In the genomic region with DNA sequence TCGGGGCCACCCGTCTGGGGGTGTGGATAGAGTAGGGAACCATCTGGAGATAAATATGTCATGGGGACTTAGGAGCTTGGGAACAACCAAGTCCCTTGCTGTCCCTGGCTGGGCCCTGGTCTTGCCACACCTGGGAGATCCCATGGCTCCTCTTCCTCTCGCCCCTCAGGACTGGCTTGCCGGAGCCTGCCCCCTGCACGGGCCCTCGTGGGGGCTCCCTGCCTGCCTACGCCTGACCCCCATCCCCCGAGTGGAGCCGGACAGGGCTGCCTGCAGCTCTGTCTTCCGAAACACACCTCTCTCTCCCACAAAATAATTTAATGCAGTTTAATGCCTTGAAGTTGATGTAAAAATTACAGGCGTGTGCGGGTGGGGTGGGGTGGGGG, we compare ENCODE assay signal across 26 cellular contexts.
"Had no signal": no experiment of that assay in that cellular context is flagged by ENCODE, and none has a peak within 500 bp of the region (broad histone marks: within the 10 kb centered on the region; RNA-seq: fewer than 3 reads in every experiment).

No MANE protein-coding gene starts in this region.

- H3K27ac ChIP-seq: HL-60, PC-9 had no signal

- ATAC-seq: HepG2, SK-N-SH treated with all-trans-retinoic acid at 6 μM for 48 hours, T-helper 17 cell had no signal

- H3K36me3 ChIP-seq: Peyer's patch had no signal

- DNase-seq: IMR-90; Kasumi-1; KG1; MM.1S; NCI-H1105; NCI-H1417; NCI-H1436 treated with DMSO at 0.1 percent for 48 hours; NCI-H1694; NCI-H187 treated with DMSO at 0.1 percent for 48 hours; NCI-H2029 treated with DMSO at 0.1 percent for 48 hours; NCI-H2171; NCI-H226; NCI-H446 treated with DMSO at 0.1 percent for 48 hours; NCI-H510A treated with DMSO at 0.1 percent for 48 hours; NCI-H69; NCI-H774; NK-92 treated with Interleukin-12 subunit alpha and Interleukin-12 subunit beta, amount 100 ng/mL, for 24 hours; OCI-M1; SHP77; T-helper 1 cell; T-helper 17 cell had no signal

- H3K9me3 ChIP-seq: Peyer's patch had no signal

- H3K27me3 ChIP-seq: Peyer's patch had no signal

- H3K4me2 ChIP-seq: PC-9 had no signal

- H3K4me3 ChIP-seq: PC-9, Peyer's patch had no signal

- H2AFZ ChIP-seq: PC-9 had no signal

- FAIRE-seq: HepG2 had no signal
